In the genomic region with DNA sequence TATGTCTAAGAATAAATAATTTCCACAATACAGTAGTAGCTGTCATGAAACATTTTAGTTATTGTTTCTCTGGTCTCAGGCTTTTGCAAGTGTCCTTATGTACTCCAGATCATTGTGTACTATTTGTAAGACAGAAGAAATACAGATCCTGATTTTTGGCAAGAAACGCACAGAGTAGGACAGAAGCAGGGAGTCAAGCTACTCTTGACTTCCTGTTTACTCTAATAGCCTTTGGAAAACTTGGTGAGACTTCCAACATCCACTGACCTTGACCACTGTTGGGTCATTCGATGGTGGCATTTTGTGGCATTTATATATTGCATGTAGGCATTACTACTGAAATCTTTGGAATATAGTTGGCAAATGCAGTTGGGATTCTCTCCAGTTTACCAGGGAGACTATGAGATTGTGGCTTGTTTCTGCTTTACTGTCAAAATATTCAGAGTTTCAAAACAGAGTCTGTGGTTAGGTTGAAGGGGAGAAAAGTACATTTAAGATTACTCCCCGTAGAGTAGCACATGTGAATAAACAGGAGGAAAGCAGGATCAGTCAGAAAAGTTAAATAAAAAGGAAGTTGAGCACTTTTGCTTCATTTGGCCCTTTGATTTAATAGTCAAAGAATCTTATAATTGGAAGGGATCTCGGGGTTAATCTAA, we compare ENCODE assay signal across 15 cellular contexts.
"Had no signal": no experiment of that assay in that cellular context is flagged by ENCODE, and none has a peak within 500 bp of the region (broad histone marks: within the 10 kb centered on the region; RNA-seq: fewer than 3 reads in every experiment).

No MANE protein-coding gene starts in this region.

- DNase-seq: activated CD4-positive, alpha-beta T cell treated with anti-CD3 and anti-CD28 coated beads, Interleukin-2, amount 50 U/mL, for 48 hours; activated naive CD4-positive, alpha-beta T cell treated with anti-CD3 and anti-CD28 coated beads for 36 hours; activated naive CD8-positive, alpha-beta T cell treated with anti-CD3 and anti-CD28 coated beads, Interleukin-2, amount 50 U/mL, for 24 hours; erythroblast; hippocampal formation; lower lobe of right lung; naive thymus-derived CD4-positive, alpha-beta T cell; ovary; SIG-M5; stimulated activated CD4-positive, alpha-beta T cell treated with anti-CD3 and anti-CD28 coated beads, Interleukin-15, amount 100 ng/mL, for 24 hours; stimulated activated CD4-positive, alpha-beta T cell treated with anti-CD3 and anti-CD28 coated beads, Interleukin-4, amount 100 ng/mL, for 1 hour; stimulated activated naive CD4-positive, alpha-beta T cell treated with Interleukin-2 at 50 U/mL for 16 hours; upper lobe of right lung; WERI-Rb-1 had no signal

- H3K36me3 ChIP-seq: lower lobe of right lung, ovary, suprapubic skin, upper lobe of right lung, WERI-Rb-1 had no signal

- H3K4me3 ChIP-seq: lower lobe of right lung, ovary, suprapubic skin, upper lobe of right lung had no signal

- H3K4me1 ChIP-seq: lower lobe of right lung, suprapubic skin, upper lobe of right lung had no signal

- H3K9me3 ChIP-seq: lower lobe of right lung, ovary, suprapubic skin, upper lobe of right lung had no signal

- H3K27ac ChIP-seq: lower lobe of right lung, ovary, suprapubic skin, upper lobe of right lung, WERI-Rb-1 had no signal

- ATAC-seq: activated naive CD8-positive, alpha-beta T cell treated with anti-CD3 and anti-CD28 coated beads, Interleukin-2, amount 50 U/mL, for 24 hours; lower lobe of right lung; naive thymus-derived CD4-positive, alpha-beta T cell; upper lobe of right lung had no signal

- H3K27me3 ChIP-seq: ovary, suprapubic skin, upper lobe of right lung had no signal
